In the genomic region with DNA sequence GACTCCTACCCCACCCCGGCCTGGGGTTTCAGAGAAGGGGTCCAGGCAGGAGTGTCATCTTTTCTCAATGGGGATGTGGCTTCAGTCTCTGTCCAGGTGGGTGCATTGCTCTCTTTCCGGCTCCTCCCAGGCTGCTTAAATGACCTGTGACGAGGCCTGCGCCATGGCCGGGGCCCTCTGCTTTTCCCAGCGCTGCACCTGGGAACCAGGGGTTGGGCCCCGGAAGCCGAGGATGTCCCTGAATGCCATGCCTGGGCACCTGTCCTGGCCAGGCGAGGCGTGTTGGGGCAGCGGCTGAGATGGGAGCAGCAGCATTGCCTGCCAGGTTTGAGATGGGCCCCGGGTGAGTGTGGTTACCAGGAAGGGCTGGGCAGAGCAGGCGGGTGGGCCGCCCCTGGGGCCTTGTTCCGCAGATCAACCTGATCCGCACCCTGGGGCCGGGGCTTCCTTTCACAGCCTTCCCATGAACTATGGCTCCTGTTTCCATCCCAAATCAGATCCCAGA, we compare ENCODE assay signal across 10 cellular contexts.
A peak's percentile ranks its signal among the peaks of the same experiment; 100 is the strongest.
DNase-seq lines count a peak whose midpoint lies in the region; ATAC-seq and TF ChIP-seq lines count a peak whose summit lies in the region.
"Had no signal": no experiment of that assay in that cellular context is flagged by ENCODE, and none has a peak within 500 bp of the region (broad histone marks: within the 10 kb centered on the region; RNA-seq: fewer than 3 reads in every experiment).

No MANE protein-coding gene starts in this region.

- CTCF ChIA-PET in PC-3 (lab: Charles Lee), result interaction anchor here (1.9 kb wide), 1 partner anchor 33 kb away, joined by 14 read pairs; no protein-coding TSS in a partner anchor

- H3K36me3 ChIP-seq in ACC112 (ENCODE audit: insufficient read depth, low read length), result no peaks in the 10 kb centered on the region
- peaks cover 25% of the 10 kb centered on the region for H3K36me3 ChIP-seq in PC-3 (ENCODE audit: low read depth, low read length)

- ATAC-seq in PC-3 (no peak), foreskin keratinocyte (no peak)
- ATAC-seq: activated naive CD8-positive, alpha-beta T cell treated with anti-CD3 and anti-CD28 coated beads, Interleukin-2, amount 50 U/mL, for 24 hours had no signal

- peak overlapping the region; percentile 94 for H3K9ac ChIP-seq in PC-3 (ENCODE audit: low read length)

- TSS peak; percentile 22 for BruUV-seq in PC-3 (replicated peaks; lab: Mats Ljungman, UMichigan)

- POLR2A ChIA-PET in PC-3 (lab: Charles Lee; ENCODE audit: unreplicated experiment), result interaction anchor here (0.5 to 3.8 kb wide), 9 partner anchors 11 to 204 kb away, joined by 3 to 141 read pairs (median 7); a partner anchor contains a TSS

- peaks cover 32% of the 10 kb centered on the region for H4K20me1 ChIP-seq in PC-3 (ENCODE audit: low read length)

- H3K4me1 Mint-ChIP-seq in osteocyte (ENCODE audit: unreplicated experiment), result peaks cover 64% of the 10 kb centered on the region
- H3K4me1 Mint-ChIP-seq in immature natural killer cell, result peaks cover 0 to 2% of the 10 kb centered on the region in 2 donors
- H3K4me1 Mint-ChIP-seq: activated naive CD8-positive, alpha-beta T cell treated with anti-CD3 and anti-CD28 coated beads, Interleukin-2, amount 50 U/mL, for 24 hours had no signal

- H2AFZ ChIP-seq in ACC112 (ENCODE audit: low read length, unreplicated experiment) (no peak overlapping the region), PC-3 (ENCODE audit: low read length) (no peak overlapping the region)

- peak overlapping the region; percentile 26 for H3K4me3 Mint-ChIP-seq in osteocyte (ENCODE audit: unreplicated experiment)
- H3K4me3 Mint-ChIP-seq in immature natural killer cell, result no peak overlapping the region
- H3K4me3 Mint-ChIP-seq: activated CD4-positive, alpha-beta T cell treated with anti-CD3 and anti-CD28 coated beads, Interleukin-2, amount 10 ng/mL, durations not matched to agents 7 days and 5 days; activated naive CD8-positive, alpha-beta T cell treated with anti-CD3 and anti-CD28 coated beads, Interleukin-2, amount 50 U/mL, for 24 hours had no signal

- H3K9me3 ChIP-seq in PC-3 (ENCODE audit: low read length), result no peaks in the 10 kb centered on the region

- DNase-seq in PC-3 (peak; percentile 22), foreskin keratinocyte (peak; percentile 53 to 77), osteocyte (ENCODE audit: extremely low spot score, unreplicated experiment) (no peak), CD1c-positive myeloid dendritic cell (ENCODE audit: extremely low spot score) (no peak), UCSD-AML1 (lab: John Stamatoyannopoulos, UW; ENCODE audit: unreplicated experiment) (no peak), kidney tubule cell (ENCODE audit: low spot score) (no peak), immature natural killer cell (no peak)
- DNase-seq: activated CD4-positive, alpha-beta T cell treated with anti-CD3 and anti-CD28 coated beads, Interleukin-2, amount 10 ng/mL, durations not matched to agents 7 days and 5 days; activated naive CD8-positive, alpha-beta T cell treated with anti-CD3 and anti-CD28 coated beads, Interleukin-2, amount 50 U/mL, for 24 hours had no signal

- H3K4me1 ChIP-seq in ACC112 (ENCODE audit: control insufficient read depth, insufficient read depth, low read length, unreplicated experiment) (peaks cover 43% of the 10 kb centered on the region), PC-3 (ENCODE audit: insufficient read depth, low read length) (peaks cover 70% of the 10 kb centered on the region), foreskin keratinocyte (peaks cover 28% of the 10 kb centered on the region)

- no peaks in the 10 kb centered on the region for H3K27me3 Mint-ChIP-seq in osteocyte (ENCODE audit: unreplicated experiment)
- peaks cover under 1 to 6% (median 2%) of the 10 kb centered on the region in 3 donors for H3K27me3 Mint-ChIP-seq in immature natural killer cell (ENCODE audit: low read depth in 3 of 3)

- H3K27me3 ChIP-seq in ACC112 (ENCODE audit: insufficient read depth, low read length), result no peaks in the 10 kb centered on the region
- no peaks in the 10 kb centered on the region for H3K27me3 ChIP-seq in PC-3 (ENCODE audit: low read length)
- no peaks in the 10 kb centered on the region for H3K27me3 ChIP-seq in foreskin keratinocyte

- peak overlapping the region; percentile 84 for H3K4me2 ChIP-seq in PC-3 (ENCODE audit: low read length)

- intact Hi-C loops in PC-3 (cut with micrococcal nuclease), result loop anchor here (10.0 kb wide), 1 partner anchor 553 kb away; a partner anchor contains a TSS

- H3K79me2 ChIP-seq in ACC112 (ENCODE audit: control insufficient read depth, insufficient read depth, low read length, unreplicated experiment), result no peaks in the 10 kb centered on the region
- H3K79me2 ChIP-seq in PC-3 (ENCODE audit: low read length), result peaks cover 86% of the 10 kb centered on the region

- peak overlapping the region; percentile 98 for H3K27ac Mint-ChIP-seq in osteocyte (ENCODE audit: unreplicated experiment)
- no peak overlapping the region for H3K27ac Mint-ChIP-seq in immature natural killer cell
- H3K27ac Mint-ChIP-seq: activated CD4-positive, alpha-beta T cell treated with anti-CD3 and anti-CD28 coated beads, Interleukin-2, amount 10 ng/mL, durations not matched to agents 7 days and 5 days; activated naive CD8-positive, alpha-beta T cell treated with anti-CD3 and anti-CD28 coated beads, Interleukin-2, amount 50 U/mL, for 24 hours had no signal

- H3K4me3 ChIP-seq in ACC112 (ENCODE audit: low read depth, low read length) (peak overlapping the region; percentile 47), PC-3 (ENCODE audit: low read length) (peak overlapping the region; percentile 72)

- peaks cover 24% of the 10 kb centered on the region for H3F3A ChIP-seq in PC-3 (ENCODE audit: low read length, unreplicated experiment)

- H3K9me3 Mint-ChIP-seq in osteocyte (ENCODE audit: unreplicated experiment) (no peaks in the 10 kb centered on the region), immature natural killer cell (no peaks in the 10 kb centered on the region)
- H3K9me3 Mint-ChIP-seq: activated CD4-positive, alpha-beta T cell treated with anti-CD3 and anti-CD28 coated beads, Interleukin-2, amount 10 ng/mL, durations not matched to agents 7 days and 5 days; activated naive CD8-positive, alpha-beta T cell treated with anti-CD3 and anti-CD28 coated beads, Interleukin-2, amount 50 U/mL, for 24 hours had no signal

- H3K36me3 Mint-ChIP-seq in osteocyte (ENCODE audit: unreplicated experiment) (no peaks in the 10 kb centered on the region), immature natural killer cell (no peaks in the 10 kb centered on the region)

- TF ChIP-seq CTCF in PC-3 (conservative IDR thresholded peaks at IDR 0.05; ENCODE audit: low read depth, low read length), result no peak
- TF ChIP-seq CTCF in foreskin keratinocyte (conservative IDR thresholded peaks at IDR 0.05), result no peak
- no peak for TF ChIP-seq CTCF in osteocyte (IDR thresholded peaks at IDR 0.05)

- no peaks in the 10 kb centered on the region for H3K9me2 ChIP-seq in PC-3 (replicated peaks; ENCODE audit: low read length)

- H3K27ac ChIP-seq in ACC112 (ENCODE audit: low read depth, low read length), result peak overlapping the region; percentile 93
- H3K27ac ChIP-seq in PC-3 (ENCODE audit: low read length), result peak overlapping the region; percentile 96
- peak overlapping the region; percentile 88 for H3K27ac ChIP-seq in foreskin keratinocyte

Comparison
In these comparisons a context has a peak if more than half of its experiments do, and no peak if none do; other contexts are left out.
1. DNase-seq: peak in PC-3 (single experiment) and foreskin keratinocyte (2 of 2); none in osteocyte (single experiment), CD1c-positive myeloid dendritic cell (single experiment), UCSD-AML1 (single experiment), kidney tubule cell (single experiment) and immature natural killer cell (0 of 3).
2. Peak in every context shown above with its lines, with median percentiles within 50 percentile points of each other: H3K27ac ChIP-seq.